1 cellular context compared by ENCODE assay signal in the genomic region with DNA sequence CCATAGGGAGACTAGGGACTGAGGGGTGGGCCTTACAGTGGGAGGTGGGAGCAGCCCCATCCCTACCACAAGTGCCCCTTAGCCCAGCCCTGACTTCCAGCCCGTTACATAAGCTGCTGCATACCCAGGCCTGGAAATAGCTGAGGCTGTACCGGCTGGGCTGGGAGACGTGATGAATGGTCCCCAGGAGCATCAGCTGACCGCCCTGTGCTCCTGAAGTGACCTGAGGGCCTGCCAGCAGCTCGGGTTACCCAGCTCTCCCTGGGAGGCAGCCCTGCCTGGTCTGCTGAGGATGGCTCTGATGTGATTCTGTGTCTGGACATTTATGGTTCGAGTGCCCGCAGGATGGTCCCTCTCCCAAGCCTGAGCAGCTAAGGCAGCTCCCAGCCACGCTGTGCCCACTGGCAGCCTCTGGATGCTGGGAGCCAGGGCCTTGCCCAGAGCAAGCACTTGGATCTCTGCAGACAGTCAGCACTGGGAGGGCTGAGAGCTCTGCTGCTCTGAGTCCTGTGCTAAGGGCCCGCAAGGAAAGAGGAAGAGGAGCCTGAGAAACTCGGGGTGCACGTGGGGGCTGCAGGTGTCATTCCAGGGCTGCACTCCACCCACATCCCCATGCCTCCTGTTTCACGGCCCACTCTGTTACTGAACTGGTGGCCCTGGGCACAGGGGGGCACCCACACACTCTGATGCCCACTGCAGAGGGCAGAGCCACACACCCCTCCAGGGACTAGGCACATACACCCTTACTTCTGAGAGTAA.
TF ChIP-seq lines count a peak whose summit lies in the region.

No MANE protein-coding gene starts in this region.

TF ChIP-seq in Ishikawa, 13 proteins besides CTCF, POLR2A, EP300 and RAD21:
- TF ChIP-seq CEBPB (IDR thresholded peaks at IDR 0.05), result no peak
- TF ChIP-seq, protein P1, sequence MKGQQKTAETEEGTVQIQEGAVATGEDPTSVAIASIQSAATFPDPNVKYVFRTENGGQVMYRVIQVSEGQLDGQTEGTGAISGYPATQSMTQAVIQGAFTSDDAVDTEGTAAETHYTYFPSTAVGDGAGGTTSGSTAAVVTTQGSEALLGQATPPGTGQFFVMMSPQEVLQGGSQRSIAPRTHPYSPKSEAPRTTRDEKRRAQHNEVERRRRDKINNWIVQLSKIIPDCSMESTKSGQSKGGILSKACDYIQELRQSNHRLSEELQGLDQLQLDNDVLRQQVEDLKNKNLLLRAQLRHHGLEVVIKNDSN (IDR thresholded peaks at IDR 0.05), result peak; percentile 60; the same call in 1 of the 2 replicates
